17 cellular contexts compared by ENCODE assay signal in the genomic region with DNA sequence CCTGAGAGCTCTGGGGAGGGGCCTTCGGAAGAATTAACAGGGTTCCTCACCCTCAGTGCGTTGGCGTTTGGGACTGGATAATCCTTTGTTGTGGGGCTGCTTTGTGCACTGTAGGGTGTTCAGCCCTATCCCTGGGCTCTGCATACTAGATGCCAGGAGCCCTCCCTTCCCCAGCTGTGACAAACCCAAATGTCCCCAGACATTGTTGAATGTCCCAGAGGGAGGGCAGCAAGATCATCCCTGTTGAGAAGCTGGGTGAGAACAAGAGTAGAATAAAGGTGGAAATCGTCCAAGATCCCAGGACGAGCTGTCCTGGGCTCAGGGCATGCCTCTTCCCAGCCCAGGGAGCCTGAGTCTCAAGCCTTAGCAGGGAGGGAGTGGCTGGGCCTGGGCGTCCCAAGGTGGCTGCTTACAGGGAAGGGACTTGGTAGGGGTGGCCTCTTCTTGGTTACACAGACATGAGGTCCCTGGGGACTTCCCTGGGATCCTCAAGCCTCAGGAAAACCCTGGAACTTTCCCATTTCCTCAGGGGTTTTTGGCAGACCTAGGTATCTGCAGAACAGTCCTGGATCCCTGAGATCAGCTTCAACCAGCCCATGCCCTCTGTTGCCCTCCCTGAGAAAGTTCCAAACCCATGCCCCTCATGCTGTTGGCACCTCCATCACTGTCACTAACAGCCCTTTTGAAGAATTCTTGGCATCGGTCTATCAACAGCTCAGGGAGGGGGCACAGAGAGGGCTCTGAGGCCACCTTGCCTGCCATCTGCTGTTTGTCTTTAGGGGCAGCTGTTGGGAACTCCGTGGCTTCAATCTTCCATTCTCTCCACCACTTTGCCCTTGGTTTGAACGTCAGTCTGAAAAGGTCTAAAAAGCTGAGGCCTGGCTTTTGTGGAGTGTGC. TPM values are rescaled to one million over a fixed set of nuclear protein-coding genes. Genes with fewer than 3 reads are reported as not detected.
DNase-seq lines count a peak whose midpoint lies in the region; ATAC-seq and TF ChIP-seq lines count a peak whose summit lies in the region.
"Had no signal": no experiment of that assay in that cellular context is flagged by ENCODE, and none has a peak within 500 bp of the region (broad histone marks: within the 10 kb centered on the region; RNA-seq: fewer than 3 reads in every experiment).

No MANE protein-coding gene starts in this region.

- no peak for DNase-seq in GM23338 (ENCODE audit: low spot score)
- peak; percentile 38 for DNase-seq in NCI-H1105 (lab: John Stamatoyannopoulos, UW)
- DNase-seq in SHP77 treated with DMSO at 0.1 percent for 48 hours (lab: John Stamatoyannopoulos, UW) = peak; percentile 4
- DNase-seq in myocyte (ENCODE audit: low read depth) = peak; percentile 48
- DNase-seq in NK-92 (lab: John Stamatoyannopoulos, UW; ENCODE audit: unreplicated experiment) = no peak
- no peak for DNase-seq in NCI-H526 (lab: John Stamatoyannopoulos, UW)
- DNase-seq in naive thymus-derived CD4-positive, alpha-beta T cell = no peak
- DNase-seq: activated CD4-positive, alpha-beta memory T cell treated with anti-CD3 and anti-CD28 coated beads for 36 hours; activated T-cell treated with anti-CD3 and anti-CD28 coated beads, Interleukin-2, amount 50 U/mL, for 1 hour; Caco-2; dermis blood vessel endothelial cell; NCI-H2227 treated with DMSO at 0.1 percent for 48 hours had no signal

- no peak overlapping the region for H3K27ac Mint-ChIP-seq in GM23338
- no peak overlapping the region for H3K27ac Mint-ChIP-seq in naive thymus-derived CD4-positive, alpha-beta T cell
- H3K27ac Mint-ChIP-seq: activated CD4-positive, alpha-beta memory T cell treated with anti-CD3 and anti-CD28 coated beads for 36 hours; activated naive CD4-positive, alpha-beta T cell treated with anti-CD3 and anti-CD28 coated beads, Interleukin-2, amount 50 U/mL, for 72 hours; stimulated activated memory B cell treated with anti-CD40 and anti-IgM and Interleukin-4, amounts not matched to agents 10 μg/mL and 1 μg/mL and 100 μg/mL, for 72 hours had no signal

- H3K4me3 Mint-ChIP-seq in GM23338 = no peak overlapping the region
- no peak overlapping the region for H3K4me3 Mint-ChIP-seq in naive thymus-derived CD4-positive, alpha-beta T cell
- H3K4me3 Mint-ChIP-seq: activated CD4-positive, alpha-beta memory T cell treated with anti-CD3 and anti-CD28 coated beads for 36 hours; stimulated activated memory B cell treated with anti-CD40 and anti-IgM and Interleukin-4, amounts not matched to agents 10 μg/mL and 1 μg/mL and 100 μg/mL, for 72 hours had no signal

- H3K4me3 ChIP-seq in GM23338 = no peak overlapping the region
- no peak overlapping the region for H3K4me3 ChIP-seq in naive thymus-derived CD4-positive, alpha-beta T cell (ENCODE audit: low read length)
- H3K4me3 ChIP-seq: gastroesophageal sphincter, prostate gland had no signal

- no peaks in the 10 kb centered on the region for H3K79me2 ChIP-seq in GM23338 (replicated peaks; ENCODE audit: insufficient read depth)

- no peaks in the 10 kb centered on the region for H3K9me3 ChIP-seq in naive thymus-derived CD4-positive, alpha-beta T cell (ENCODE audit: control insufficient read depth in 2 of 3, low read length in 3 of 3)
- H3K9me3 ChIP-seq: Caco-2, gastroesophageal sphincter, prostate gland had no signal

- POLR2A ChIA-PET in naive thymus-derived CD4-positive, alpha-beta T cell (lab: Charles Lee) = interaction anchor here (0.6 kb wide), 1 partner anchor 9 kb away, joined by 3 read pairs; no protein-coding TSS in a partner anchor

- H3K27ac ChIP-seq in GM23338 (ENCODE audit: low read depth) = no peak overlapping the region
- H3K27ac ChIP-seq in naive thymus-derived CD4-positive, alpha-beta T cell (ENCODE audit: low read depth, low read length) = no peak overlapping the region
- H3K27ac ChIP-seq: gastroesophageal sphincter, prostate gland had no signal

- CTCF ChIA-PET in naive thymus-derived CD4-positive, alpha-beta T cell (lab: Charles Lee) = interaction anchor here (1.2 kb wide), 2 partner anchors 9 to 12 kb away, joined by 4 read pairs; no protein-coding TSS in a partner anchor

- no peaks in the 10 kb centered on the region for H3F3A ChIP-seq in GM23338 (replicated peaks; ENCODE audit: low read depth)

- intact Hi-C loops in naive thymus-derived CD4-positive, alpha-beta T cell (cut with micrococcal nuclease) = no loop called here

- no peaks in the 10 kb centered on the region for H4K20me1 ChIP-seq in GM23338 (replicated peaks; ENCODE audit: insufficient read depth)

- no peak overlapping the region for H2AFZ ChIP-seq in GM23338

- no peaks in the 10 kb centered on the region for H3K4me1 ChIP-seq in GM23338 (ENCODE audit: insufficient read depth)
- H3K4me1 ChIP-seq in naive thymus-derived CD4-positive, alpha-beta T cell (ENCODE audit: control insufficient read depth in 2 of 2, insufficient read depth in 2 of 2, low read length in 2 of 2) = no peaks in the 10 kb centered on the region
- H3K4me1 ChIP-seq: Caco-2, gastroesophageal sphincter, prostate gland had no signal

- peak in 1 of 2 experiments; percentile 29; a peak in 2 of 4 replicates for TF ChIP-seq CTCF in GM23338 (conservative IDR thresholded peaks at IDR 0.05; ENCODE audit: low read depth in 2 of 2)

- no peaks in the 10 kb centered on the region for H3K36me3 ChIP-seq in GM23338 (ENCODE audit: insufficient read depth)
- H3K36me3 ChIP-seq in naive thymus-derived CD4-positive, alpha-beta T cell (ENCODE audit: control insufficient read depth in 2 of 3, insufficient read depth in 3 of 3, low read length in 3 of 3) = no peaks in the 10 kb centered on the region
- H3K36me3 ChIP-seq: gastroesophageal sphincter, prostate gland had no signal

- no peaks in the 10 kb centered on the region for H3K36me3 Mint-ChIP-seq in GM23338 (ENCODE audit: low read depth)
- no peaks in the 10 kb centered on the region for H3K36me3 Mint-ChIP-seq in naive thymus-derived CD4-positive, alpha-beta T cell
- H3K36me3 Mint-ChIP-seq: activated CD4-positive, alpha-beta memory T cell treated with anti-CD3 and anti-CD28 coated beads for 36 hours; activated naive CD4-positive, alpha-beta T cell treated with anti-CD3 and anti-CD28 coated beads, Interleukin-2, amount 50 U/mL, for 72 hours; stimulated activated memory B cell treated with anti-CD40 and anti-IgM and Interleukin-4, amounts not matched to agents 10 μg/mL and 1 μg/mL and 100 μg/mL, for 72 hours had no signal

- no peaks in the 10 kb centered on the region for H3K27me3 ChIP-seq in GM23338 (ENCODE audit: insufficient read depth)
- H3K27me3 ChIP-seq in naive thymus-derived CD4-positive, alpha-beta T cell (ENCODE audit: control insufficient read depth in 2 of 2, insufficient read depth in 2 of 2, low read length in 2 of 2) = no peaks in the 10 kb centered on the region

- no peak overlapping the region for H3K4me2 ChIP-seq in GM23338

- no peaks in the 10 kb centered on the region for H3K9me2 ChIP-seq in GM23338 (ENCODE audit: insufficient read depth)

- no peaks in the 10 kb centered on the region; the same call in 2 of the 3 replicates for H3K9me3 Mint-ChIP-seq in GM23338
- peaks cover 0 to 3% (median 0%) of the 10 kb centered on the region in 11 donors for H3K9me3 Mint-ChIP-seq in naive thymus-derived CD4-positive, alpha-beta T cell
- H3K9me3 Mint-ChIP-seq: activated CD4-positive, alpha-beta memory T cell treated with anti-CD3 and anti-CD28 coated beads for 36 hours; activated naive CD4-positive, alpha-beta T cell treated with anti-CD3 and anti-CD28 coated beads, Interleukin-2, amount 50 U/mL, for 72 hours; stimulated activated memory B cell treated with anti-CD40 and anti-IgM and Interleukin-4, amounts not matched to agents 10 μg/mL and 1 μg/mL and 100 μg/mL, for 72 hours had no signal

- H3K27me3 Mint-ChIP-seq in GM23338 (ENCODE audit: insufficient read depth, low read depth, poor library complexity) = peaks cover 6% of the 10 kb centered on the region
- peaks cover 7 to 30% (median 15%) of the 10 kb centered on the region in 5 donors for H3K27me3 Mint-ChIP-seq in naive thymus-derived CD4-positive, alpha-beta T cell

- ATAC-seq in GM23338 = peak; percentile 32; the same call in 2 of the 3 replicates
- no peak for ATAC-seq in naive thymus-derived CD4-positive, alpha-beta T cell
- ATAC-seq: activated naive CD4-positive, alpha-beta T cell treated with anti-CD3 and anti-CD28 coated beads, Interleukin-2, amount 50 U/mL, for 72 hours; gastroesophageal sphincter; stimulated activated memory B cell treated with anti-CD40 and anti-IgM and Interleukin-4, amounts not matched to agents 10 μg/mL and 1 μg/mL and 100 μg/mL, for 72 hours had no signal

- peaks cover 7% of the 10 kb centered on the region; the same call in 2 of the 3 replicates for H3K4me1 Mint-ChIP-seq in GM23338
- no peaks in the 10 kb centered on the region for H3K4me1 Mint-ChIP-seq in naive thymus-derived CD4-positive, alpha-beta T cell
- H3K4me1 Mint-ChIP-seq: stimulated activated memory B cell treated with anti-CD40 and anti-IgM and Interleukin-4, amounts not matched to agents 10 μg/mL and 1 μg/mL and 100 μg/mL, for 72 hours had no signal

TF ChIP-seq in GM23338, 12 proteins besides CTCF, POLR2A, EP300 and RAD21:
- TF ChIP-seq, protein P1, sequence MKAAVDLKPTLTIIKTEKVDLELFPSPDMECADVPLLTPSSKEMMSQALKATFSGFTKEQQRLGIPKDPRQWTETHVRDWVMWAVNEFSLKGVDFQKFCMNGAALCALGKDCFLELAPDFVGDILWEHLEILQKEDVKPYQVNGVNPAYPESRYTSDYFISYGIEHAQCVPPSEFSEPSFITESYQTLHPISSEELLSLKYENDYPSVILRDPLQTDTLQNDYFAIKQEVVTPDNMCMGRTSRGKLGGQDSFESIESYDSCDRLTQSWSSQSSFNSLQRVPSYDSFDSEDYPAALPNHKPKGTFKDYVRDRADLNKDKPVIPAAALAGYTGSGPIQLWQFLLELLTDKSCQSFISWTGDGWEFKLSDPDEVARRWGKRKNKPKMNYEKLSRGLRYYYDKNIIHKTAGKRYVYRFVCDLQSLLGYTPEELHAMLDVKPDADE (IDR thresholded peaks at IDR 0.05) = no peak
TF ChIP-seq in GM23338: peak in this region for 0.

RNA-seq across cellular contexts. Expression of a gene that starts 53.7 kb away (rescaled TPM):
- total RNA-seq in GM23338 (2014; rRNA removed; shearing (Covaris generic)) = 0.14 and 0.16 TPM in 2 replicates
- polyA plus RNA-seq in GM23338 (2016; fragmentation: Nextera tagmentation; extraction: Ambion mirVana) = 0.15 TPM in 1 of 2 replicates, not detected in the other
- total RNA-seq in myocyte = 0.29 and 0.42 TPM in 2 replicates
- polyA plus RNA-seq in myocyte (2012) = 0.91 TPM
- total RNA-seq in naive thymus-derived CD4-positive, alpha-beta T cell = 1 to 10 TPM; 5.8 to 8.5 (median 6.5) TPM
- polyA plus RNA-seq in naive thymus-derived CD4-positive, alpha-beta T cell = 1 to 10 TPM in 1 of 2 donors, under 1 TPM in 1; 0.62 to 1.6 TPM
- total RNA-seq: M059J had no signal

Comparison
In these comparisons a context has a peak if more than half of its experiments do, and no peak if none do; other contexts are left out.
1. DNase-seq: peak in NCI-H1105 (single experiment), SHP77 treated with DMSO at 0.1 percent for 48 hours (single experiment) and myocyte (single experiment); none in GM23338 (single experiment), NK-92 (single experiment), NCI-H526 (0 of 2) and naive thymus-derived CD4-positive, alpha-beta T cell (0 of 9).